14 cellular contexts compared by ENCODE assay signal in the genomic region with DNA sequence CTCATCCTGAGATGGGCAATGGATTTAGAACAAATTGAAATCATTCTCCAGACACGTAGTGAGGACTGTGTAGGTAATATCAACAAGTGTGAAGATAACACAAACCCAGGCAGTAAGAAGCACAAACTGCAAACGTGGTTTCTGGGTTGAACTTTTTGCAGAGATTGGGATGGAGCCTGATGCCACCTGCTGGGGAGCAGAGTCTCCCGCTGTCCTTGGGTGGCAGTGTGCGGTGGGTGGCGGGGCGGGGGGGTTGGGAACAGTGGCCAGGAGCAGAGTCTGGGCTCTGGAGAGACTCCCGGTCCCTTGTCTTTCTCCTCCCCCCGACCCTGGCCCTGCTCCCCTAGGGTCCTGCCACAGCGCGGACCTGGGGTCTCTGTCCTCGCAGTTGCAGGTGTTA. TPM values are rescaled to one million over a fixed set of nuclear protein-coding genes. Genes with fewer than 3 reads are reported as not detected.
DNase-seq lines count a peak whose midpoint lies in the region; ATAC-seq and TF ChIP-seq lines count a peak whose summit lies in the region.
"Had no signal": no experiment of that assay in that cellular context is flagged by ENCODE, and none has a peak within 500 bp of the region (broad histone marks: within the 10 kb centered on the region; RNA-seq: fewer than 3 reads in every experiment).

No MANE protein-coding gene starts in this region.

- peaks cover 43% of the 10 kb centered on the region for H3K4me1 ChIP-seq in Karpas-422 (ENCODE audit: low read length)
- H3K4me1 ChIP-seq in right lobe of liver = peaks cover 0 to 6% (median 0%) of the 10 kb centered on the region in 4 donors

- no peaks in the 10 kb centered on the region; the same call in 1 of the 2 replicates for H3K36me3 ChIP-seq in Karpas-422 (ENCODE audit: insufficient read depth, low read length)
- H3K36me3 ChIP-seq in right lobe of liver = peaks cover 0 to 3% (median 0%) of the 10 kb centered on the region in 4 donors
- H3K36me3 ChIP-seq: cardiac muscle cell, thyroid gland had no signal

- no peaks in the 10 kb centered on the region for H3K9me2 ChIP-seq in Karpas-422 (replicated peaks; ENCODE audit: insufficient read depth, low read length)

- no peak overlapping the region for H3K4me2 ChIP-seq in Karpas-422 (ENCODE audit: low read depth, low read length, poor library complexity, severe bottlenecking)

- H2AFZ ChIP-seq in Karpas-422 (ENCODE audit: low read length) = no peak overlapping the region

- H3K9ac ChIP-seq in Karpas-422 (ENCODE audit: low read length) = no peak overlapping the region

- intact Hi-C loops in right lobe of liver (cut with DNase I) = loop anchor here (5.0 kb wide), 2 partner anchors 83 to 88 kb away; no protein-coding TSS in a partner anchor

- H3K27ac ChIP-seq in Karpas-422 (ENCODE audit: low read length) = no peak overlapping the region
- H3K27ac ChIP-seq in right lobe of liver = no peak overlapping the region
- H3K27ac ChIP-seq: cardiac muscle cell, thyroid gland had no signal

- no peaks in the 10 kb centered on the region for H3K27me3 ChIP-seq in Karpas-422 (ENCODE audit: low read length)
- H3K27me3 ChIP-seq in right lobe of liver = no peaks in the 10 kb centered on the region
- H3K27me3 ChIP-seq: cardiac muscle cell, thyroid gland had no signal

- in situ Hi-C loops in T47D (cut with HindIII; ENCODE audit: low pct_unique_long_range_greater_than_20kb, low sequenced_read_pairs) = no loop called here

- no peak overlapping the region for H3K4me3 ChIP-seq in Karpas-422 (ENCODE audit: low read length)
- H3K4me3 ChIP-seq in right lobe of liver = no peak overlapping the region
- H3K4me3 ChIP-seq: cardiac muscle cell, thyroid gland had no signal

- ATAC-seq in right lobe of liver (peak; percentile 92 to 95 (median 94)), HG03354 (IDR thresholded peaks at IDR 0.05; ENCODE audit: poor library complexity, severe bottlenecking, unreplicated experiment) (no peak)

- H3K9me3 ChIP-seq in Karpas-422 (ENCODE audit: low read length) (no peaks in the 10 kb centered on the region), right lobe of liver (no peaks in the 10 kb centered on the region)
- H3K9me3 ChIP-seq: thyroid gland had no signal

- no peaks in the 10 kb centered on the region for H4K20me1 ChIP-seq in Karpas-422 (ENCODE audit: insufficient read depth, low read depth, low read length)

- H3K79me2 ChIP-seq in Karpas-422 (ENCODE audit: low read length) = peaks cover 13% of the 10 kb centered on the region

- TF ChIP-seq POLR2A in right lobe of liver (IDR thresholded peaks at IDR 0.05) = no peak

- WGBS in right lobe of liver (ENCODE audit: insufficient coverage, low coverage, low lambda C conversion rate, missing lambda C conversion rate) = 33% methylated on average over 2 of the region's 11 CpGs

- peak; percentile 42 to 66 (median 53) for TF ChIP-seq CTCF in right lobe of liver (IDR thresholded peaks at IDR 0.05)

- DNase-seq in D341Med (ENCODE audit: low spot score) = peak; percentile 54
- peak; percentile 70 for DNase-seq in Karpas-422
- DNase-seq in T47D (ENCODE audit: low read depth in 1 of 2, low spot score in 1 of 2) = peak; percentile 22 to 54
- no peak for DNase-seq in right lobe of liver
- no peak for DNase-seq in activated gamma-delta T cell treated with Interleukin-2 at 50 U/mL for 16 hours
- no peak for DNase-seq in SKM-1 (lab: John Stamatoyannopoulos, UW; ENCODE audit: unreplicated experiment)
- no peak for DNase-seq in activated CD4-positive, alpha-beta T cell treated with anti-CD3 and anti-CD28 coated beads, Interleukin-2, amount 50 U/mL, for 4 hours
- DNase-seq: CD8-positive, alpha-beta memory T cell; erythroblast; mesendoderm; NCI-H187 treated with DMSO at 0.1 percent for 48 hours; thyroid gland had no signal

RNA-seq across cellular contexts. Expression of a gene that starts 19.5 kb away (rescaled TPM):
- total RNA-seq in Karpas-422 (2014; rRNA removed; shearing (Covaris generic); ENCODE audit: low replicate concordance) = 16.0 and 18.4 TPM in 2 replicates
- total RNA-seq in right lobe of liver = 10 to 100 TPM in 2 of 6 experiments, 1 to 10 TPM in 4; 4.6 to 12.0 (median 8.3) TPM

RNA-seq across cellular contexts. Expression of a gene that starts 51.4 kb away (rescaled TPM):
- 19.0 and 23.3 TPM in 2 replicates for total RNA-seq in Karpas-422 (2014; rRNA removed; shearing (Covaris generic); ENCODE audit: low replicate concordance)
- 10 to 100 TPM in 1 of 6 experiments, 1 to 10 TPM in 5; 4.5 to 12.5 (median 6.1) TPM for total RNA-seq in right lobe of liver

Comparison
In these comparisons a context has a peak if more than half of its experiments do, and no peak if none do; other contexts are left out.
1. DNase-seq: peak in D341Med (single experiment), Karpas-422 (single experiment) and T47D (2 of 2); none in right lobe of liver (0 of 3), activated gamma-delta T cell treated with Interleukin-2 at 50 U/mL for 16 hours (single experiment), SKM-1 (single experiment) and activated CD4-positive, alpha-beta T cell treated with anti-CD3 and anti-CD28 coated beads, Interleukin-2, amount 50 U/mL, for 4 hours (0 of 2).